8 cellular contexts compared by ENCODE assay signal in the genomic region with DNA sequence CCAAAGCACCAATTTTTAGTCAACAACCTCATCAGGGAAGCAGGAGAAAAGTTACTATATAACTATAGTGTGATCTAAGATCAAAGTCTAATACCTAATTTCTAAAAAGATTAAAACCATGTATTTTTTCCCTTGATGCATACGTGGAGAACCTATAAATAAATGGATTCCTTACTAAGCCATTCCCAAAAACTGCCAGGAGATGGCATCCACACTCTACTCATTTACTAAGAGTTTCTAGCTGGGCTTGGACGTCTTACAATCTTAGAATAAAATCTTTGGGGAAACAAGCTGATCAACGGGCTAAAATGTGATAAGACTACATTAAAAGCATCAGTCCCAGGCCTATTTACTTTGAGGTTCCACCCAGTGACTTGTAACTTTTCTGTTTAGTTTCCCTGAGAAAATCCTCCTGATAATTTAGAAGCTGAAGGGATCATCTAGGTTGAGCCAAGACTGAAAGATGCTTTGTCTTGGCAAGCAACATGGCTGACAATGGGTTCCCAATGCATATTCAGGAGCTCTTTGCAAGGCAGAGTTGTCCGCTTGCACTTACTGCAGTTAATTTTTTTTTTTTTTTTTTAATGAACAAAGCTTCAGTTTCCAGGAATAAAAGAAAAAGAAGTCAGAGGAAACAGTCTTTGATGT.
DNase-seq lines count a peak whose midpoint lies in the region; ATAC-seq, FAIRE-seq and TF ChIP-seq lines count a peak whose summit lies in the region.

No MANE protein-coding gene starts in this region.

- intact Hi-C loops in lower lobe of right lung (cut with DNase I), result no loop called here

- no peaks in the 10 kb centered on the region for H3K36me3 Mint-ChIP-seq in brain

- no peaks in the 10 kb centered on the region for H3K36me3 ChIP-seq in lower lobe of right lung

- no peaks in the 10 kb centered on the region for H3K4me1 ChIP-seq in lower lobe of right lung

- peak in 1 of 2 donors; percentile 43 for ATAC-seq in lower lobe of right lung
- ATAC-seq in GM21526 (IDR thresholded peaks at IDR 0.05; ENCODE audit: low FRiP score, unreplicated experiment), result no peak
- no peak for ATAC-seq in HG03565 (IDR thresholded peaks at IDR 0.05; ENCODE audit: unreplicated experiment)

- peaks cover 48% of the 10 kb centered on the region for H3K4me1 Mint-ChIP-seq in brain

- H3K27ac Mint-ChIP-seq in brain, result peak overlapping the region in 3 of 5 experiments; percentile 42 to 51 (median 50)

- no peak overlapping the region for H3K27ac ChIP-seq in lower lobe of right lung

- H3K27me3 Mint-ChIP-seq in brain, result no peaks in the 10 kb centered on the region

- peak; percentile 17 for DNase-seq in stimulated activated CD4-positive, alpha-beta T cell treated with anti-CD3 and anti-CD28 coated beads, Interleukin-15, amount 100 ng/mL, for 24 hours
- no peak for DNase-seq in stimulated activated CD4-positive, alpha-beta T cell treated with anti-CD3 and anti-CD28 coated beads, Interleukin-2, amount 100 ng/mL, for 24 hours
- peak; percentile 59 for DNase-seq in NCI-H2196 treated with DMSO at 0.1 percent for 48 hours (lab: John Stamatoyannopoulos, UW; ENCODE audit: unreplicated experiment)
- no peak for DNase-seq in lower lobe of right lung
- no peak for DNase-seq in GM19239 (ENCODE audit: insufficient read length, low spot score)

- no peak for FAIRE-seq in GM19239 (lab: Jason Lieb, UNC)

- no peaks in the 10 kb centered on the region for H3K9me3 Mint-ChIP-seq in brain

- TF ChIP-seq CTCF in brain (conservative IDR thresholded peaks at IDR 0.05) (peak; percentile 74 to 84), lower lobe of right lung (IDR thresholded peaks at IDR 0.05) (peak; percentile 54)

- no peaks in the 10 kb centered on the region for H3K9me3 ChIP-seq in lower lobe of right lung

- no peak overlapping the region for H3K4me3 ChIP-seq in lower lobe of right lung

- H3K27me3 ChIP-seq in lower lobe of right lung (ENCODE audit: low read depth), result no peaks in the 10 kb centered on the region

- peak overlapping the region in 1 of 5 experiments; percentile 71 for H3K4me3 Mint-ChIP-seq in brain

Comparison
In these comparisons a context has a peak if more than half of its experiments do, and no peak if none do; other contexts are left out.
1. DNase-seq: peak in stimulated activated CD4-positive, alpha-beta T cell treated with anti-CD3 and anti-CD28 coated beads, Interleukin-15, amount 100 ng/mL, for 24 hours (single experiment) and NCI-H2196 treated with DMSO at 0.1 percent for 48 hours (single experiment); none in stimulated activated CD4-positive, alpha-beta T cell treated with anti-CD3 and anti-CD28 coated beads, Interleukin-2, amount 100 ng/mL, for 24 hours (0 of 2), lower lobe of right lung (single experiment) and GM19239 (single experiment).